In genomic region chr16:83602797-83603735, GRCh38 we compare ENCODE assay signal across 20 cellular contexts.
DNase-seq lines count a peak whose midpoint lies in the region; ATAC-seq, FAIRE-seq and TF ChIP-seq lines count a peak whose summit lies in the region.
"Had no signal": no experiment of that assay in that cellular context is flagged by ENCODE, and none has a peak within 500 bp of the region (broad histone marks: within the 10 kb centered on the region; RNA-seq: fewer than 3 reads in every experiment).

No MANE protein-coding gene starts in this region.

- intact Hi-C loops in endothelial cell of umbilical vein (cut with micrococcal nuclease), result no loop called here

- H3K4me1 ChIP-seq in GM23338 (ENCODE audit: insufficient read depth) (peaks cover 23% of the 10 kb centered on the region), Loucy (ENCODE audit: insufficient read depth, low read length, poor library complexity, severe bottlenecking) (no peaks in the 10 kb centered on the region), endothelial cell of umbilical vein (ENCODE audit: control insufficient read depth, extremely low read depth, insufficient read depth, low read length) (peaks cover 10% of the 10 kb centered on the region)

- H3K9me2 ChIP-seq in GM23338 (ENCODE audit: insufficient read depth), result peaks cover 11% of the 10 kb centered on the region; the same call in 1 of the 2 replicates
- H3K9me2 ChIP-seq in Loucy (replicated peaks; ENCODE audit: low read depth, low read length), result no peaks in the 10 kb centered on the region

- H3K27ac Mint-ChIP-seq in GM23338, result peak overlapping the region; percentile 35
- H3K27ac Mint-ChIP-seq: CD4-positive, alpha-beta T cell; HFFc6; IgD-negative memory B cell had no signal

- no peak for TF ChIP-seq POLR2A in endothelial cell of umbilical vein (IDR thresholded peaks at IDR 0.05; ENCODE audit: low read depth, low read length)

- peaks cover 14% of the 10 kb centered on the region; the same call in 2 of the 3 replicates for H3K9me3 Mint-ChIP-seq in GM23338
- H3K9me3 Mint-ChIP-seq: IgD-negative memory B cell had no signal

- H3K9ac ChIP-seq in Loucy (ENCODE audit: low read depth, low read length, poor library complexity, severe bottlenecking), result no peak overlapping the region
- H3K9ac ChIP-seq in endothelial cell of umbilical vein (replicated peaks; ENCODE audit: extremely low read depth, insufficient read depth, low read length), result no peak overlapping the region

- peaks cover 14% of the 10 kb centered on the region; the same call in 2 of the 3 replicates for H3K36me3 Mint-ChIP-seq in GM23338 (ENCODE audit: low read depth)
- H3K36me3 Mint-ChIP-seq: IgD-negative memory B cell had no signal

- peak overlapping the region; percentile 23 for H3K4me2 ChIP-seq in GM23338
- no peak overlapping the region for H3K4me2 ChIP-seq in Loucy (ENCODE audit: low read depth, low read length, poor library complexity, severe bottlenecking)
- no peak overlapping the region for H3K4me2 ChIP-seq in endothelial cell of umbilical vein (ENCODE audit: insufficient read depth, low read length)

- BruUV-seq in endothelial cell of umbilical vein (replicated peaks; lab: Mats Ljungman, UMichigan), result no TSS peak

- H3K9me3 ChIP-seq in Loucy (ENCODE audit: insufficient read depth, low read depth, low read length), result no peaks in the 10 kb centered on the region
- H3K9me3 ChIP-seq in endothelial cell of umbilical vein (replicated peaks; ENCODE audit: control insufficient read depth, insufficient read depth, low read length), result no peaks in the 10 kb centered on the region

- POLR2A ChIA-PET in endothelial cell of umbilical vein (lab: Charles Lee), result no interaction called here

- H3K4me3 ChIP-seq in GM23338 (peak overlapping the region; percentile 8), Loucy (ENCODE audit: low read length, poor library complexity, severe bottlenecking) (no peak overlapping the region), endothelial cell of umbilical vein (replicated peaks in 1 of 3; ENCODE audit: insufficient read depth in 1 of 3, low read depth in 1 of 3, low read length in 3 of 3) (no peak overlapping the region)
- H3K4me3 ChIP-seq: SK-N-MC had no signal

- H3K27me3 ChIP-seq in GM23338 (ENCODE audit: insufficient read depth) (no peaks in the 10 kb centered on the region), Loucy (ENCODE audit: insufficient read depth, low read length, poor library complexity, severe bottlenecking) (no peaks in the 10 kb centered on the region), endothelial cell of umbilical vein (ENCODE audit: control insufficient read depth in 2 of 2, insufficient read depth in 2 of 2, low read length in 2 of 2) (no peaks in the 10 kb centered on the region)

- DNase-seq in GM23338 (ENCODE audit: low spot score), result peak; percentile 50
- peak; percentile 23 for DNase-seq in endothelial cell of umbilical vein (ENCODE audit: low read depth, low spot score)
- DNase-seq in lung microvascular endothelial cell (ENCODE audit: low read depth in 2 of 2), result peak; percentile 11 to 66
- no peak for DNase-seq in NCI-H1417 treated with DMSO at 0.1 percent for 48 hours (lab: John Stamatoyannopoulos, UW)
- no peak for DNase-seq in LoVo (ENCODE audit: low spot score)
- DNase-seq: CD4-positive, alpha-beta T cell; DMS153; GDM1; HFFc6; Kasumi-1; NCI-H1092 treated with DMSO at 0.1 percent for 48 hours; NCI-H2081 treated with DMSO at 0.1 percent for 48 hours; NCI-H748 treated with DMSO at 0.1 percent for 48 hours; SHP77 had no signal

- H3K4me3 Mint-ChIP-seq in GM23338, result peak overlapping the region; percentile 8; the same call in 2 of the 3 replicates
- H3K4me3 Mint-ChIP-seq: CD4-positive, alpha-beta T cell; HFFc6; IgD-negative memory B cell had no signal

- peak; percentile 86 for FAIRE-seq in endothelial cell of umbilical vein (lab: Jason Lieb, UNC)
- FAIRE-seq: A204.1 had no signal

- ATAC-seq in GM23338, result peak; percentile 72
- no peak for ATAC-seq in GM21360 (IDR thresholded peaks at IDR 0.05; ENCODE audit: unreplicated experiment)
- no peak for ATAC-seq in HG02981 (IDR thresholded peaks at IDR 0.05; ENCODE audit: unreplicated experiment)

- no peaks in the 10 kb centered on the region for H3K79me2 ChIP-seq in GM23338 (replicated peaks; ENCODE audit: insufficient read depth)
- no peaks in the 10 kb centered on the region for H3K79me2 ChIP-seq in Loucy (ENCODE audit: insufficient read depth, low read length)
- no peaks in the 10 kb centered on the region for H3K79me2 ChIP-seq in endothelial cell of umbilical vein (ENCODE audit: control insufficient read depth, insufficient read depth, low read length)

- dilution Hi-C loops in endothelial cell of umbilical vein (cut with MboI; ENCODE audit: extremely low pct_ligation_motif_present, low sequenced_read_pairs), result no loop called here

- H4K20me1 ChIP-seq in GM23338 (replicated peaks; ENCODE audit: insufficient read depth) (no peaks in the 10 kb centered on the region), Loucy (ENCODE audit: insufficient read depth, low read length, poor library complexity, severe bottlenecking) (no peaks in the 10 kb centered on the region), endothelial cell of umbilical vein (replicated peaks; ENCODE audit: control insufficient read depth, extremely low read depth, insufficient read depth, low read length) (no peaks in the 10 kb centered on the region)

- no peaks in the 10 kb centered on the region for H3F3A ChIP-seq in GM23338 (replicated peaks; ENCODE audit: low read depth)
- H3F3A ChIP-seq in Loucy (ENCODE audit: low read depth), result no peaks in the 10 kb centered on the region

- peaks cover 44% of the 10 kb centered on the region for H3K4me1 Mint-ChIP-seq in GM23338
- H3K4me1 Mint-ChIP-seq: IgD-negative memory B cell had no signal

- peak overlapping the region; percentile 81 for H3K27ac ChIP-seq in GM23338 (ENCODE audit: low read depth)
- H3K27ac ChIP-seq in endothelial cell of umbilical vein (ENCODE audit: insufficient read depth, low read depth, low read length), result peak overlapping the region; percentile 17
- H3K27ac ChIP-seq: SK-N-MC had no signal

- H2AFZ ChIP-seq in GM23338 (no peak overlapping the region), Loucy (ENCODE audit: low read length) (peak overlapping the region; percentile 45; the same call in 1 of the 2 replicates), endothelial cell of umbilical vein (ENCODE audit: low read depth, low read length) (no peak overlapping the region)

- H3K36me3 ChIP-seq in GM23338 (ENCODE audit: insufficient read depth) (no peaks in the 10 kb centered on the region), Loucy (ENCODE audit: insufficient read depth, low read length) (no peaks in the 10 kb centered on the region), endothelial cell of umbilical vein (ENCODE audit: control insufficient read depth in 2 of 2, extremely low read depth in 1 of 2, insufficient read depth in 2 of 2, low read length in 2 of 2) (no peaks in the 10 kb centered on the region)

- TF ChIP-seq CTCF in GM23338 (conservative IDR thresholded peaks at IDR 0.05; ENCODE audit: low read depth in 2 of 2), result no peak
- TF ChIP-seq CTCF in Loucy (conservative IDR thresholded peaks at IDR 0.05; ENCODE audit: low read length), result no peak
- TF ChIP-seq CTCF in endothelial cell of umbilical vein (IDR thresholded peaks at IDR 0.05; ENCODE audit: extremely low read depth in 1 of 2, insufficient read depth in 1 of 2, low read depth in 1 of 2, low read length in 2 of 2), result no peak

- CTCF ChIA-PET in endothelial cell of umbilical vein (lab: Charles Lee), result no interaction called here

- H3K9me1 ChIP-seq in endothelial cell of umbilical vein (replicated peaks; ENCODE audit: control insufficient read depth, extremely low read depth, insufficient read depth, low read length), result no peaks in the 10 kb centered on the region

- H3K27me3 Mint-ChIP-seq in GM23338 (ENCODE audit: insufficient read depth, low read depth, poor library complexity), result peaks cover 14% of the 10 kb centered on the region
- H3K27me3 Mint-ChIP-seq: IgD-negative memory B cell had no signal

TF ChIP-seq in GM23338, 12 proteins besides CTCF, POLR2A, EP300 and RAD21 (continues in another document):
- peak; percentile 37; the same call in 1 of the 2 replicates for TF ChIP-seq NANOG (IDR thresholded peaks at IDR 0.05; ENCODE audit: borderline replicate concordance)
- TF ChIP-seq ZNF114 (CRISPR knock-in tag; IDR thresholded peaks at IDR 0.05), result no peak

TF ChIP-seq in endothelial cell of umbilical vein, 7 proteins besides CTCF, POLR2A, EP300 and RAD21:
- TF ChIP-seq MYC (IDR thresholded peaks at IDR 0.05; ENCODE audit: low read depth, low read length), result no peak
- no peak for TF ChIP-seq FOS (IDR thresholded peaks at IDR 0.05; ENCODE audit: borderline replicate concordance, insufficient read depth, low read length)
- no peak for TF ChIP-seq GATA2 (IDR thresholded peaks at IDR 0.05; ENCODE audit: insufficient read depth, insufficient read length, low read depth, low read length)
- TF ChIP-seq MAX (IDR thresholded peaks at IDR 0.05; ENCODE audit: insufficient read depth, insufficient read length), result no peak
- no peak for TF ChIP-seq POLR2AphosphoS5 (IDR thresholded peaks at IDR 0.05; ENCODE audit: insufficient read depth, low read depth, low read length)

Comparison
In these comparisons a context has a peak if more than half of its experiments do, and no peak if none do; other contexts are left out.
1. DNase-seq: peak in GM23338 (single experiment), endothelial cell of umbilical vein (single experiment) and lung microvascular endothelial cell (2 of 2); none in NCI-H1417 treated with DMSO at 0.1 percent for 48 hours (single experiment) and LoVo (single experiment).